In the genomic region with DNA sequence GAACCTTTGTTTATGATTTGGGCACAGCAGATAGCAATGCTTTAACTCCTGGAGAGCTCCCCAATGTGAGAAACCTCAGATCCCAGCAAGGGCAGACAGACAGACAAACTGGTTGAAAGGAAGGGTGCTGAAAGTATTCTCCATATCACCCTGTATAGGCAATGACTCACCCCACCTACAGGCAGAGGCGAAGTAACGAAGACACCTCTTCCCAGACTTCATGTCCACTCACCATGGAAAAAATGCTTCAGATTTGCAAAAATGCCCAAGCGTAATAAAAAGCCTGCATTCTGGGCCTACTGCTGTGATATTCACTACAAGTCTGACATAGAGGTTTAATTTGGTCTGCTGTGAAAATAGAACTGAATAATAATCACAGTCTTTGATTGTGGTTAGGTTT, we compare ENCODE assay signal across 12 cellular contexts. TPM values are rescaled to one million over a fixed set of nuclear protein-coding genes. Genes with fewer than 3 reads are reported as not detected.
DNase-seq lines count a peak whose midpoint lies in the region; ATAC-seq and TF ChIP-seq lines count a peak whose summit lies in the region.
"Had no signal": no experiment of that assay in that cellular context is flagged by ENCODE, and none has a peak within 500 bp of the region (broad histone marks: within the 10 kb centered on the region; RNA-seq: fewer than 3 reads in every experiment).

No MANE protein-coding gene starts in this region.

- POLR2A ChIA-PET in PC-3 (lab: Charles Lee; ENCODE audit: unreplicated experiment) = no interaction called here

- H3K9ac ChIP-seq in PC-3 (ENCODE audit: low read length) = no peak overlapping the region

- H3K27ac ChIP-seq in PC-3 (ENCODE audit: low read length) = no peak overlapping the region

- no peaks in the 10 kb centered on the region for H3K36me3 ChIP-seq in PC-3 (ENCODE audit: low read depth, low read length)
- H3K36me3 ChIP-seq: transverse colon had no signal

- no peaks in the 10 kb centered on the region for H3K27me3 ChIP-seq in PC-3 (ENCODE audit: low read length)
- H3K27me3 ChIP-seq: transverse colon had no signal

- no TSS peak for BruUV-seq in PC-3 (replicated peaks; lab: Mats Ljungman, UMichigan)

- H2AFZ ChIP-seq in PC-3 (ENCODE audit: low read length) = no peak overlapping the region

- no peaks in the 10 kb centered on the region for H3K9me2 ChIP-seq in PC-3 (replicated peaks; ENCODE audit: low read length)

- no peaks in the 10 kb centered on the region for H4K20me1 ChIP-seq in PC-3 (ENCODE audit: low read length)

- H3K79me2 ChIP-seq in PC-3 (ENCODE audit: low read length) = no peaks in the 10 kb centered on the region

- no peak overlapping the region for H3K4me2 ChIP-seq in PC-3 (ENCODE audit: low read length)

- peaks cover 8% of the 10 kb centered on the region for H3F3A ChIP-seq in PC-3 (ENCODE audit: low read length, unreplicated experiment)

- peaks cover 35% of the 10 kb centered on the region for H3K4me1 ChIP-seq in PC-3 (ENCODE audit: insufficient read depth, low read length)

- no peaks in the 10 kb centered on the region for H3K9me3 ChIP-seq in PC-3 (ENCODE audit: low read length)
- H3K9me3 ChIP-seq: transverse colon had no signal

- ATAC-seq in PC-3 = no peak
- no peak for ATAC-seq in HG03565 (IDR thresholded peaks at IDR 0.05; ENCODE audit: unreplicated experiment)

- peaks cover 5% of the 10 kb centered on the region for H3K36me3 Mint-ChIP-seq in activated T-cell treated with anti-CD3 and anti-CD28 coated beads, Interleukin-2, amount 50 U/mL, for 24 hours (ENCODE audit: low read depth)
- H3K36me3 Mint-ChIP-seq in osteocyte (ENCODE audit: unreplicated experiment) = no peaks in the 10 kb centered on the region

- DNase-seq in activated T-cell treated with anti-CD3 and anti-CD28 coated beads, Interleukin-2, amount 50 U/mL, for 24 hours = no peak
- DNase-seq in activated T-cell treated with anti-CD3 and anti-CD28 coated beads for 4 hours = no peak
- DNase-seq in PC-3 = peak; percentile 37
- DNase-seq in astrocyte of the hippocampus (ENCODE audit: low read depth, low spot score) = peak; percentile 43
- DNase-seq in osteocyte (ENCODE audit: extremely low spot score, unreplicated experiment) = no peak
- no peak for DNase-seq in UCSD-AML1 (lab: John Stamatoyannopoulos, UW; ENCODE audit: unreplicated experiment)
- no peak for DNase-seq in NCI-H1930 (lab: John Stamatoyannopoulos, UW)
- DNase-seq: DMS 273 treated with DMSO at 0.1 percent for 48 hours, NCI-H1092 treated with DMSO at 0.1 percent for 48 hours, nephron progenitor cell, transverse colon had no signal

- H3K4me1 Mint-ChIP-seq in activated T-cell treated with anti-CD3 and anti-CD28 coated beads, Interleukin-2, amount 50 U/mL, for 24 hours (ENCODE audit: low read depth) = peaks cover 51% of the 10 kb centered on the region
- peaks cover 16% of the 10 kb centered on the region for H3K4me1 Mint-ChIP-seq in osteocyte (ENCODE audit: unreplicated experiment)

- H3K9me3 Mint-ChIP-seq in activated T-cell treated with anti-CD3 and anti-CD28 coated beads, Interleukin-2, amount 50 U/mL, for 24 hours = peaks cover 5% of the 10 kb centered on the region
- H3K9me3 Mint-ChIP-seq in osteocyte (ENCODE audit: unreplicated experiment) = no peaks in the 10 kb centered on the region
- H3K9me3 Mint-ChIP-seq: nephron progenitor cell had no signal

- no peak overlapping the region for H3K4me3 Mint-ChIP-seq in activated T-cell treated with anti-CD3 and anti-CD28 coated beads, Interleukin-2, amount 50 U/mL, for 24 hours
- H3K4me3 Mint-ChIP-seq in osteocyte (ENCODE audit: unreplicated experiment) = no peak overlapping the region
- H3K4me3 Mint-ChIP-seq: nephron progenitor cell had no signal

- intact Hi-C loops in PC-3 (cut with micrococcal nuclease) = no loop called here

- no peaks in the 10 kb centered on the region for H3K27me3 Mint-ChIP-seq in activated T-cell treated with anti-CD3 and anti-CD28 coated beads, Interleukin-2, amount 50 U/mL, for 24 hours
- H3K27me3 Mint-ChIP-seq in osteocyte (ENCODE audit: unreplicated experiment) = no peaks in the 10 kb centered on the region

- CTCF ChIA-PET in PC-3 (lab: Charles Lee) = no interaction called here

- H3K27ac Mint-ChIP-seq in activated T-cell treated with anti-CD3 and anti-CD28 coated beads, Interleukin-2, amount 50 U/mL, for 24 hours = peak overlapping the region; percentile 75
- peak overlapping the region; percentile 4 for H3K27ac Mint-ChIP-seq in osteocyte (ENCODE audit: unreplicated experiment)
- H3K27ac Mint-ChIP-seq: nephron progenitor cell had no signal

- H3K4me3 ChIP-seq in PC-3 (ENCODE audit: low read length) = no peak overlapping the region
- H3K4me3 ChIP-seq: transverse colon had no signal

- TF ChIP-seq CTCF in PC-3 (conservative IDR thresholded peaks at IDR 0.05; ENCODE audit: low read depth, low read length) (peak; percentile 18; the same call in 1 of the 2 replicates), osteocyte (IDR thresholded peaks at IDR 0.05) (no peak)

RNA-seq across cellular contexts. Expression of gene THBS1, which starts 50.5 kb away (rescaled TPM):
- total RNA-seq in PC-3 (2014; rRNA removed) = 305 and 374 TPM in 2 replicates
- total RNA-seq in osteocyte = 812 and 849 TPM in 2 replicates

Comparison
In these comparisons a context has a peak if more than half of its experiments do, and no peak if none do; other contexts are left out.
1. DNase-seq: peak in PC-3 (single experiment) and astrocyte of the hippocampus (single experiment); none in activated T-cell treated with anti-CD3 and anti-CD28 coated beads, Interleukin-2, amount 50 U/mL, for 24 hours (single experiment), activated T-cell treated with anti-CD3 and anti-CD28 coated beads for 4 hours (single experiment), osteocyte (single experiment), UCSD-AML1 (single experiment) and NCI-H1930 (0 of 2).